8 cellular contexts compared by ENCODE assay signal in the genomic region with DNA sequence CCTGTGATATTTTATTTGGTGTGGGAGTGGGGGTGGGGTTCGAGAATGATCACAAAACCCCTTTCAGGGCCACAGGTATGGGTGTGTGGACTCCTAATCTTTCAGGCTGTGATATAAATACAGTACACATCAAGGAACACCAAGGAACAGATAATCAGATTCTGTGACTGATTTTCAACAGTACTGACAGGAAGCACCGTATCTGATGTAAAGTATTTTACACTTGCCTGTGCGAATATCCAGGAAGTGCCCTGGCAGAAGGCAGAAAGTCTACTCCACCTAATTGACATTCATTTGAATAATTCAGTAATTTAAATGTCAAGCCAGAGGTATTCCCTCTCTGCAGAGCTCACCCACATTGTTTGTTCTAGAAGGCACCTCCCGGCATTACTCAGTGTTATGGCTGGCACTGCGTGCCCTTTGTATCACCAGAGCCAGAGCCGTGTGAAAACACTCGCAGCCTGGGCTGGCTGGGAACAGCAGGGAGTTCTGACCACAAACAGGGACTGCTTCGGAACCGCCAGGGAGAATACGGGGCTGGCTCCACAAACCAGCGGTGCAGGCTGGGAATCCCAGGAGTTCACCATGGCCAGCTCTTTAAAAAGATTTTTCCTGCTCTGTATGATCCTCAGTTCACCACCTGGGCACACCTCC.
A peak's percentile ranks its signal among the peaks of the same experiment; 100 is the strongest.
DNase-seq lines count a peak whose midpoint lies in the region; ATAC-seq and TF ChIP-seq lines count a peak whose summit lies in the region.

No MANE protein-coding gene starts in this region.

- no peaks in the 10 kb centered on the region for H3K9me3 Mint-ChIP-seq in naive thymus-derived CD8-positive, alpha-beta T cell

- TF ChIP-seq CTCF in PC-3 (conservative IDR thresholded peaks at IDR 0.05; ENCODE audit: low read depth, low read length), result no peak

- H3K4me3 Mint-ChIP-seq in naive thymus-derived CD8-positive, alpha-beta T cell, result no peak overlapping the region

- no peaks in the 10 kb centered on the region for H3K27me3 Mint-ChIP-seq in naive thymus-derived CD8-positive, alpha-beta T cell

- no peaks in the 10 kb centered on the region for H3K79me2 ChIP-seq in PC-3 (ENCODE audit: low read length)

- ATAC-seq in PC-3 (peak; percentile 99), GM18858 (IDR thresholded peaks at IDR 0.05; ENCODE audit: unreplicated experiment) (no peak), GM18868 (IDR thresholded peaks at IDR 0.05; ENCODE audit: unreplicated experiment) (no peak), GM21381 (IDR thresholded peaks at IDR 0.05; ENCODE audit: unreplicated experiment) (no peak)
- ATAC-seq in naive thymus-derived CD8-positive, alpha-beta T cell, result peak in 1 of 2 donors; percentile 42

- H3K36me3 ChIP-seq in PC-3 (ENCODE audit: low read depth, low read length), result no peaks in the 10 kb centered on the region; the same call in 1 of the 2 replicates

- BruUV-seq in PC-3 (replicated peaks; lab: Mats Ljungman, UMichigan), result no TSS peak

- intact Hi-C loops in PC-3 (cut with micrococcal nuclease), result loop anchor here (1.0 to 2.0 kb wide), 4 partner anchors 65 to 227 kb away; partner anchors contain the start of gene ACVR1

- CTCF ChIA-PET in PC-3 (lab: Charles Lee), result interaction anchor here (0.6 to 1.0 kb wide), 3 partner anchors 156 to 227 kb away, joined by 3 to 4 read pairs (median 3); partner anchors contain the start of gene ACVR1C

- H3K27ac ChIP-seq in PC-3 (ENCODE audit: low read length) (peak overlapping the region; percentile 77), epithelial cell of prostate (peak overlapping the region; percentile 83)

- peak overlapping the region in 6 of 10 donors; percentile 9 to 72 (median 42) for H3K27ac Mint-ChIP-seq in naive thymus-derived CD8-positive, alpha-beta T cell

- peak overlapping the region; percentile 73 for H2AFZ ChIP-seq in PC-3 (ENCODE audit: low read length)

- peak overlapping the region; percentile 56 for H3K4me3 ChIP-seq in PC-3 (ENCODE audit: low read length)

- H3K4me2 ChIP-seq in PC-3 (ENCODE audit: low read length), result peak overlapping the region; percentile 82

- H3K4me1 Mint-ChIP-seq in naive thymus-derived CD8-positive, alpha-beta T cell, result peaks cover 10 to 37% (median 26%) of the 10 kb centered on the region in 4 donors

- H4K20me1 ChIP-seq in PC-3 (ENCODE audit: low read length), result no peaks in the 10 kb centered on the region

- H3K9ac ChIP-seq in PC-3 (ENCODE audit: low read length), result peak overlapping the region; percentile 60

- peaks cover 19% of the 10 kb centered on the region for H3K4me1 ChIP-seq in PC-3 (ENCODE audit: insufficient read depth, low read length)

- H3K9me2 ChIP-seq in PC-3 (replicated peaks; ENCODE audit: low read length), result no peaks in the 10 kb centered on the region

- H3K9me3 ChIP-seq in PC-3 (ENCODE audit: low read length), result no peaks in the 10 kb centered on the region

- no peaks in the 10 kb centered on the region for H3F3A ChIP-seq in PC-3 (ENCODE audit: low read length, unreplicated experiment)

- peaks cover 0 to 15% (median 13%) of the 10 kb centered on the region in 3 donors for H3K36me3 Mint-ChIP-seq in naive thymus-derived CD8-positive, alpha-beta T cell

- POLR2A ChIA-PET in PC-3 (lab: Charles Lee; ENCODE audit: unreplicated experiment), result interaction anchor here (1.0 kb wide), 1 partner anchor 92 kb away, joined by 3 read pairs; the partner anchor contains the start of gene ACVR1
- POLR2A ChIA-PET in naive thymus-derived CD8-positive, alpha-beta T cell (lab: Charles Lee), result no interaction called here

- peak; percentile 42 for DNase-seq in COR-L47 (lab: John Stamatoyannopoulos, UW)
- DNase-seq in PC-3, result peak; percentile 85
- DNase-seq in epithelial cell of prostate (ENCODE audit: low read depth, low spot score), result peak; percentile 74
- peak in 1 of 10 donors; percentile 12 for DNase-seq in naive thymus-derived CD8-positive, alpha-beta T cell
- no peak for DNase-seq in activated effector memory CD4-positive, alpha-beta T cell treated with Interleukin-2 at 50 U/mL for 16 hours

- H3K27me3 ChIP-seq in PC-3 (ENCODE audit: low read length), result no peaks in the 10 kb centered on the region
